1 cellular context compared by ENCODE assay signal in genomic region chr6:97396880-97397279, GRCh38.
TF ChIP-seq lines count a peak whose summit lies in the region.

No MANE protein-coding gene starts in this region.

TF ChIP-seq in K562, 482 proteins besides CTCF, POLR2A, EP300 and RAD21 (continued from another document):
- TF ChIP-seq MAFG (tag; conservative IDR thresholded peaks at IDR 0.05): peak; percentile 46; the same call in 1 of the 2 replicates
- TF ChIP-seq, protein P1, sequence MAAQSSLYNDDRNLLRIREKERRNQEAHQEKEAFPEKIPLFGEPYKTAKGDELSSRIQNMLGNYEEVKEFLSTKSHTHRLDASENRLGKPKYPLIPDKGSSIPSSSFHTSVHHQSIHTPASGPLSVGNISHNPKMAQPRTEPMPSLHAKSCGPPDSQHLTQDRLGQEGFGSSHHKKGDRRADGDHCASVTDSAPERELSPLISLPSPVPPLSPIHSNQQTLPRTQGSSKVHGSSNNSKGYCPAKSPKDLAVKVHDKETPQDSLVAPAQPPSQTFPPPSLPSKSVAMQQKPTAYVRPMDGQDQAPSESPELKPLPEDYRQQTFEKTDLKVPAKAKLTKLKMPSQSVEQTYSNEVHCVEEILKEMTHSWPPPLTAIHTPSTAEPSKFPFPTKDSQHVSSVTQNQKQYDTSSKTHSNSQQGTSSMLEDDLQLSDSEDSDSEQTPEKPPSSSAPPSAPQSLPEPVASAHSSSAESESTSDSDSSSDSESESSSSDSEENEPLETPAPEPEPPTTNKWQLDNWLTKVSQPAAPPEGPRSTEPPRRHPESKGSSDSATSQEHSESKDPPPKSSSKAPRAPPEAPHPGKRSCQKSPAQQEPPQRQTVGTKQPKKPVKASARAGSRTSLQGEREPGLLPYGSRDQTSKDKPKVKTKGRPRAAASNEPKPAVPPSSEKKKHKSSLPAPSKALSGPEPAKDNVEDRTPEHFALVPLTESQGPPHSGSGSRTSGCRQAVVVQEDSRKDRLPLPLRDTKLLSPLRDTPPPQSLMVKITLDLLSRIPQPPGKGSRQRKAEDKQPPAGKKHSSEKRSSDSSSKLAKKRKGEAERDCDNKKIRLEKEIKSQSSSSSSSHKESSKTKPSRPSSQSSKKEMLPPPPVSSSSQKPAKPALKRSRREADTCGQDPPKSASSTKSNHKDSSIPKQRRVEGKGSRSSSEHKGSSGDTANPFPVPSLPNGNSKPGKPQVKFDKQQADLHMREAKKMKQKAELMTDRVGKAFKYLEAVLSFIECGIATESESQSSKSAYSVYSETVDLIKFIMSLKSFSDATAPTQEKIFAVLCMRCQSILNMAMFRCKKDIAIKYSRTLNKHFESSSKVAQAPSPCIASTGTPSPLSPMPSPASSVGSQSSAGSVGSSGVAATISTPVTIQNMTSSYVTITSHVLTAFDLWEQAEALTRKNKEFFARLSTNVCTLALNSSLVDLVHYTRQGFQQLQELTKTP (IDR thresholded peaks at IDR 0.05; ENCODE audit: low read depth in 1 of 2, partially characterized antibody in 2 of 2): no peak
- no peak for TF ChIP-seq CTCFL (IDR thresholded peaks at IDR 0.05; ENCODE audit: borderline replicate concordance, insufficient read depth, low read depth, low read length, poor library complexity, severe bottlenecking)
- TF ChIP-seq, protein P2, sequence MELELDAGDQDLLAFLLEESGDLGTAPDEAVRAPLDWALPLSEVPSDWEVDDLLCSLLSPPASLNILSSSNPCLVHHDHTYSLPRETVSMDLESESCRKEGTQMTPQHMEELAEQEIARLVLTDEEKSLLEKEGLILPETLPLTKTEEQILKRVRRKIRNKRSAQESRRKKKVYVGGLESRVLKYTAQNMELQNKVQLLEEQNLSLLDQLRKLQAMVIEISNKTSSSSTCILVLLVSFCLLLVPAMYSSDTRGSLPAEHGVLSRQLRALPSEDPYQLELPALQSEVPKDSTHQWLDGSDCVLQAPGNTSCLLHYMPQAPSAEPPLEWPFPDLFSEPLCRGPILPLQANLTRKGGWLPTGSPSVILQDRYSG (tag; conservative IDR thresholded peaks at IDR 0.05; ENCODE audit: low read depth): no peak
- no peak for TF ChIP-seq HNRNPL (IDR thresholded peaks at IDR 0.05; ENCODE audit: low read depth, low read length)
- TF ChIP-seq IFI16 (CRISPR knock-in tag; IDR thresholded peaks at IDR 0.05): no peak
- no peak for TF ChIP-seq TRIM24 (IDR thresholded peaks at IDR 0.05)
- no peak for TF ChIP-seq NEUROD1 (IDR thresholded peaks at IDR 0.05; ENCODE audit: borderline replicate concordance, low read depth, low read length, partially characterized antibody)
- TF ChIP-seq, protein P3, sequence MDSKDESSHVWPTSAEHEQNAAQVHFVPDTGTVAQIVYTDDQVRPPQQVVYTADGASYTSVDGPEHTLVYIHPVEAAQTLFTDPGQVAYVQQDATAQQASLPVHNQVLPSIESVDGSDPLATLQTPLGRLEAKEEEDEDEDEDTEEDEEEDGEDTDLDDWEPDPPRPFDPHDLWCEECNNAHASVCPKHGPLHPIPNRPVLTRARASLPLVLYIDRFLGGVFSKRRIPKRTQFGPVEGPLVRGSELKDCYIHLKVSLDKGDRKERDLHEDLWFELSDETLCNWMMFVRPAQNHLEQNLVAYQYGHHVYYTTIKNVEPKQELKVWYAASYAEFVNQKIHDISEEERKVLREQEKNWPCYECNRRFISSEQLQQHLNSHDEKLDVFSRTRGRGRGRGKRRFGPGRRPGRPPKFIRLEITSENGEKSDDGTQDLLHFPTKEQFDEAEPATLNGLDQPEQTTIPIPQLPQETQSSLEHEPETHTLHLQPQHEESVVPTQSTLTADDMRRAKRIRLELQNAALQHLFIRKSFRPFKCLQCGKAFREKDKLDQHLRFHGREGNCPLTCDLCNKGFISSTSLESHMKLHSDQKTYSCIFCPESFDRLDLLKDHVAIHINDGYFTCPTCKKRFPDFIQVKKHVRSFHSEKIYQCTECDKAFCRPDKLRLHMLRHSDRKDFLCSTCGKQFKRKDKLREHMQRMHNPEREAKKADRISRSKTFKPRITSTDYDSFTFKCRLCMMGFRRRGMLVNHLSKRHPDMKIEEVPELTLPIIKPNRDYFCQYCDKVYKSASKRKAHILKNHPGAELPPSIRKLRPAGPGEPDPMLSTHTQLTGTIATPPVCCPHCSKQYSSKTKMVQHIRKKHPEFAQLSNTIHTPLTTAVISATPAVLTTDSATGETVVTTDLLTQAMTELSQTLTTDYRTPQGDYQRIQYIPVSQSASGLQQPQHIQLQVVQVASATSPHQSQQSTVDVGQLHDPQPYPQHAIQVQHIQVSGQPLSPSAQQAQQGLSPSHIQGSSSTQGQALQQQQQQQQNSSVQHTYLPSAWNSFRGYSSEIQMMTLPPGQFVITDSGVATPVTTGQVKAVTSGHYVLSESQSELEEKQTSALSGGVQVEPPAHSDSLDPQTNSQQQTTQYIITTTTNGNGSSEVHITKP (IDR thresholded peaks at IDR 0.05; ENCODE audit: partially characterized antibody): no peak
- peak; percentile 60; the same call in 1 of the 2 replicates for TF ChIP-seq C11orf30 (IDR thresholded peaks at IDR 0.05; ENCODE audit: low read depth)
- peak; percentile 70 for TF ChIP-seq MAFK (IDR thresholded peaks at IDR 0.05; ENCODE audit: low read length)
- no peak for TF ChIP-seq KDM1A (IDR thresholded peaks at IDR 0.05)
- no peak for TF ChIP-seq DDX20 (tag; IDR thresholded peaks at IDR 0.05; ENCODE audit: low read depth)
- TF ChIP-seq ZNF316 (IDR thresholded peaks at IDR 0.05): peak; percentile 84
- no peak for TF ChIP-seq ZBTB40 (IDR thresholded peaks at IDR 0.05)
- no peak for TF ChIP-seq ZBTB40 (CRISPR knock-in tag; IDR thresholded peaks at IDR 0.05)
- no peak for TF ChIP-seq ESRRB (CRISPR knock-in tag; IDR thresholded peaks at IDR 0.05; ENCODE audit: borderline replicate concordance)
- TF ChIP-seq PHF20 (IDR thresholded peaks at IDR 0.05; ENCODE audit: partially characterized antibody): no peak
- no peak for TF ChIP-seq MXD1 (CRISPR knock-in tag; IDR thresholded peaks at IDR 0.05; ENCODE audit: borderline replicate concordance, poor library complexity, severe bottlenecking)
- no peak for TF ChIP-seq FIP1L1 (IDR thresholded peaks at IDR 0.05; ENCODE audit: low read depth, low read length, poor library complexity, severe bottlenecking)
- TF ChIP-seq RBM39 (optimal IDR thresholded peaks at IDR 0.05; ENCODE audit: low read depth, low read length): no peak
- no peak for TF ChIP-seq FOS (IDR thresholded peaks at IDR 0.05; ENCODE audit: extremely low read depth, insufficient read length)
- TF ChIP-seq MAFF (IDR thresholded peaks at IDR 0.05; ENCODE audit: low read length): peak; percentile 61; the same call in 1 of the 2 replicates
- TF ChIP-seq BRF1 (IDR thresholded peaks at IDR 0.05; ENCODE audit: borderline replicate concordance, extremely low read depth, insufficient read length): no peak
- no peak for TF ChIP-seq MYBL2 (IDR thresholded peaks at IDR 0.05; ENCODE audit: low read depth)
- TF ChIP-seq MYBL2 (CRISPR knock-in tag; IDR thresholded peaks at IDR 0.05; ENCODE audit: borderline replicate concordance): no peak
